24 cellular contexts compared by ENCODE assay signal in the genomic region with DNA sequence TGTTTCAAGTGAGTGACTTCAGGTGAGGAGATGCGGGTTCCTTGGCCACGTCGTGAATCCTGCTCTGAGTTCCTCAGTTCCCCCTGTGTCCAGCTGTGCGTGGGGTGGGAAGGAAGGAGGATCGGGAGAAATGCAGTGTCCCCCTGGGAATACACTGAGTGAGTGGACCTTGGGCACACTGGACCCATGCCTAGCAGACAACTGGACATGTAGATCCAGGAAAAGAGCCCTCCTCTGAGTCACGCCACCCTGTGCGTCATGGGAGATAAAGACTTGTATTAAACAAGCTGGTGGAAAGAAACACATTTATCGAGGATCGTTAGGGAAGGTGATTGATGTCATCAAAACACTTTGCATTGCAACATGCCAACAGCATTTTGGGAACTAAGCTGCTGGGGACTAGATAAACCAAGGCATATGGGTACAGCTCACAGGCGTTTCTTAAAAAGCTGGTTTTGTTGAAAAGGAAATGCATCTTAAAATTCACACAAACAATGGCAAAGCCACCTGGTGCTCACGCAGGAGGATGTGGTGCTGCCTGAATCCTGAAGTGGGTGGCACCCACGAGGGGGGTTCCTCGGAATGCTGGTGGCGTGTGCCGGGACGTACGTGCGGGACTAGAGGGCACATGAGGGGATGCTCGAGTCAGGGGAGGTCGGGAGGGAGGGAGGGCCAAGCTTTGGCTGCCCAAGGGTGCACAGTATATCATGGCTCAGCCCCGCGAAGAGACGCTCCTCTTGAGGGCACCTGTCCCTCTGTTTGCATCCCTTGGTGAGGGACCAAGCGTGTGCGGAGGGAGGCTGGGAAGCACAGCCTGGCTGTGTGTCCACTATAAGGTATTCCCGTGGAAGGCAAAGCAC.
A peak's percentile ranks its signal among the peaks of the same experiment; 100 is the strongest.
DNase-seq lines count a peak whose midpoint lies in the region; ATAC-seq and TF ChIP-seq lines count a peak whose summit lies in the region.
"Had no signal": no experiment of that assay in that cellular context is flagged by ENCODE, and none has a peak within 500 bp of the region (broad histone marks: within the 10 kb centered on the region; RNA-seq: fewer than 3 reads in every experiment).

No MANE protein-coding gene starts in this region.

- ATAC-seq in RWPE2 (ENCODE audit: low read depth) (no peak), HG02623 (IDR thresholded peaks at IDR 0.05; ENCODE audit: unreplicated experiment) (no peak), HG03520 (IDR thresholded peaks at IDR 0.05; ENCODE audit: unreplicated experiment) (no peak), GM19397 (IDR thresholded peaks at IDR 0.05; ENCODE audit: unreplicated experiment) (no peak)
- ATAC-seq in naive thymus-derived CD8-positive, alpha-beta T cell = no peak
- ATAC-seq: activated CD4-positive, CD25-positive, alpha-beta regulatory T cell treated with anti-CD3 and anti-CD28 coated beads, Interleukin-2, amount 50 U/mL, for 24 hours; activated T-helper 17 cell treated with anti-CD3 and anti-CD28 coated beads, Interleukin-2, amount 50 U/mL, for 72 hours; CD8-positive, alpha-beta T cell; left cardiac atrium; mucosa of descending colon; stimulated activated naive B cell treated with anti-CD40 and anti-IgM and Interleukin-4, amounts not matched to agents 10 μg/mL and 1 μg/mL and 100 μg/mL, for 72 hours had no signal

- H3K4me1 Mint-ChIP-seq in naive thymus-derived CD8-positive, alpha-beta T cell = peaks cover 23 to 38% (median 26%) of the 10 kb centered on the region in 4 donors

- H3K9me3 ChIP-seq in RWPE2 (ENCODE audit: severe bottlenecking) (no peaks in the 10 kb centered on the region), WERI-Rb-1 (ENCODE audit: severe bottlenecking) (no peaks in the 10 kb centered on the region)
- H3K9me3 ChIP-seq: colonic mucosa, mucosa of descending colon, SK-N-SH, tibial nerve had no signal

- POLR2A ChIA-PET in naive thymus-derived CD8-positive, alpha-beta T cell (lab: Charles Lee) = no interaction called here

- no peaks in the 10 kb centered on the region for H3K9me3 Mint-ChIP-seq in naive thymus-derived CD8-positive, alpha-beta T cell
- H3K9me3 Mint-ChIP-seq: activated T-helper 17 cell treated with anti-CD3 and anti-CD28 coated beads, Interleukin-2, amount 50 U/mL, for 72 hours; CD8-positive, alpha-beta T cell; stimulated activated naive B cell treated with anti-CD40 and anti-IgM and Interleukin-4, amounts not matched to agents 10 μg/mL and 1 μg/mL and 100 μg/mL, for 72 hours had no signal

- H3K36me3 ChIP-seq in H7 (replicated peaks; ENCODE audit: control insufficient read depth, insufficient read depth, low read length) = no peaks in the 10 kb centered on the region
- H3K36me3 ChIP-seq in RWPE2 (ENCODE audit: low read depth) = no peaks in the 10 kb centered on the region
- no peaks in the 10 kb centered on the region for H3K36me3 ChIP-seq in WERI-Rb-1
- H3K36me3 ChIP-seq: colonic mucosa had no signal

- H3K27me3 ChIP-seq in H7 (ENCODE audit: control insufficient read depth, insufficient read depth, low read length) (no peaks in the 10 kb centered on the region), RWPE2 (ENCODE audit: insufficient read depth, poor library complexity, severe bottlenecking) (no peaks in the 10 kb centered on the region), WERI-Rb-1 (ENCODE audit: insufficient read depth, low read depth, severe bottlenecking) (no peaks in the 10 kb centered on the region)
- H3K27me3 ChIP-seq: colonic mucosa, tibial nerve had no signal

- H3K27me3 Mint-ChIP-seq in naive thymus-derived CD8-positive, alpha-beta T cell = no peaks in the 10 kb centered on the region
- H3K27me3 Mint-ChIP-seq: activated T-helper 17 cell treated with anti-CD3 and anti-CD28 coated beads, Interleukin-2, amount 50 U/mL, for 72 hours; stimulated activated naive B cell treated with anti-CD40 and anti-IgM and Interleukin-4, amounts not matched to agents 10 μg/mL and 1 μg/mL and 100 μg/mL, for 72 hours had no signal

- H3K27ac ChIP-seq in RWPE2 (ENCODE audit: poor library complexity, severe bottlenecking) (no peak overlapping the region), WERI-Rb-1 (no peak overlapping the region)
- H3K27ac ChIP-seq: colonic mucosa, tibial nerve had no signal

- H3K4me3 ChIP-seq in H7 (ENCODE audit: insufficient read depth, low read depth, low read length) (no peak overlapping the region), RWPE2 (ENCODE audit: severe bottlenecking) (no peak overlapping the region), WERI-Rb-1 (ENCODE audit: low read depth, low read length) (no peak overlapping the region)
- H3K4me3 ChIP-seq: colonic mucosa, mucosa of descending colon, tibial nerve had no signal

- no peak for TF ChIP-seq CTCF in RWPE2 (IDR thresholded peaks at IDR 0.05; ENCODE audit: poor library complexity, severe bottlenecking)
- no peak for TF ChIP-seq CTCF in WERI-Rb-1 (IDR thresholded peaks at IDR 0.05; ENCODE audit: low read depth, low read length)

- peak overlapping the region in 6 of 10 donors; percentile 14 to 70 (median 42) for H3K27ac Mint-ChIP-seq in naive thymus-derived CD8-positive, alpha-beta T cell
- H3K27ac Mint-ChIP-seq: activated T-helper 17 cell treated with anti-CD3 and anti-CD28 coated beads, Interleukin-2, amount 50 U/mL, for 72 hours; stimulated activated naive B cell treated with anti-CD40 and anti-IgM and Interleukin-4, amounts not matched to agents 10 μg/mL and 1 μg/mL and 100 μg/mL, for 72 hours had no signal

- H3K36me3 Mint-ChIP-seq in naive thymus-derived CD8-positive, alpha-beta T cell = peaks cover 5 to 25% (median 7%) of the 10 kb centered on the region in 3 donors

- DNase-seq in H7 (peak; percentile 47), RWPE2 (ENCODE audit: low spot score) (peak; percentile 38), dermis blood vessel endothelial cell (peak; percentile 42), WERI-Rb-1 (no peak)
- peak in 1 of 10 donors; percentile 49 for DNase-seq in naive thymus-derived CD8-positive, alpha-beta T cell
- DNase-seq: anterior cingulate cortex; CD8-positive, alpha-beta T cell; colonic mucosa; DMS79; left cardiac atrium; mucosa of descending colon; NCI-H1105; NCI-H2081 treated with DMSO at 0.1 percent for 48 hours; NCI-H510A; nucleus accumbens; SK-N-SH; stimulated activated naive B cell treated with anti-CD40 and anti-IgM and Interleukin-4, amounts not matched to agents 10 μg/mL and 1 μg/mL and 100 μg/mL, for 72 hours; T-helper 9 cell had no signal

- H3K4me1 ChIP-seq in RWPE2 (ENCODE audit: insufficient read depth, poor library complexity, severe bottlenecking) = no peaks in the 10 kb centered on the region
- H3K4me1 ChIP-seq: colonic mucosa, tibial nerve had no signal

- H3K4me3 Mint-ChIP-seq in naive thymus-derived CD8-positive, alpha-beta T cell = no peak overlapping the region
- H3K4me3 Mint-ChIP-seq: activated T-helper 17 cell treated with anti-CD3 and anti-CD28 coated beads, Interleukin-2, amount 50 U/mL, for 72 hours; CD8-positive, alpha-beta T cell; stimulated activated naive B cell treated with anti-CD40 and anti-IgM and Interleukin-4, amounts not matched to agents 10 μg/mL and 1 μg/mL and 100 μg/mL, for 72 hours had no signal
